ENCODE assay signal across 13 cellular contexts in the genomic region with DNA sequence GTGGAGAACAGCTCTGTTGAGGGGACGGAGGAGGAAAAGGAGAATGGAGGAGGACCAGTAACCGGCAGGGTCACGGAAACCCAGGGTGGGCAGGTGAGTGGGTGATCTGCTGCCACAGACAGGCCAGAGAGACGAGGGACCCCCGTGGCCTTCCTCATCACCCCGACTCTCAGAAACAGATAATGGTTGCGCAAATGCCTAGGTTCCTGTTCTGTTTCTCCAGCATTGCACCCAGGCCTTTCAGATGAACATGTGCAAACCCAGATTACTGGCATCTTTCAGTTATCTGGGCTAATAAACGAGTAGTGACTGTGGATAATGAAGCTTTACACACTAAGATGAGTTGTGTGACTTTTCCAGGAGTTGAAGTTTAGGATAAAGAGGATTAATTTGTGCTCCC. TPM values are rescaled to one million over a fixed set of nuclear protein-coding genes. Genes with fewer than 3 reads are reported as not detected.
DNase-seq lines count a peak whose midpoint lies in the region; ATAC-seq and TF ChIP-seq lines count a peak whose summit lies in the region.
"Had no signal": no experiment of that assay in that cellular context is flagged by ENCODE, and none has a peak within 500 bp of the region (broad histone marks: within the 10 kb centered on the region; RNA-seq: fewer than 3 reads in every experiment).

No MANE protein-coding gene starts in this region.

- CTCF ChIA-PET in RWPE1 (lab: Yijun Ruan, JAX) = interaction anchor here (0.5 kb wide), 1 partner anchor 90 kb away, joined by 3 read pairs; no protein-coding TSS in a partner anchor

- H3K36me3 Mint-ChIP-seq in activated naive CD4-positive, alpha-beta T cell treated with anti-CD3 and anti-CD28 coated beads, Interleukin-2, amount 50 U/mL, for 24 hours = peaks cover 6% of the 10 kb centered on the region
- peaks cover 26% of the 10 kb centered on the region for H3K36me3 Mint-ChIP-seq in brain

- TF ChIP-seq CTCF in OCI-LY1 (IDR thresholded peaks at IDR 0.05; ENCODE audit: low read length) (no peak), brain (conservative IDR thresholded peaks at IDR 0.05) (no peak), psoas muscle (IDR thresholded peaks at IDR 0.05) (no peak), RWPE1 (conservative IDR thresholded peaks at IDR 0.05; ENCODE audit: low read depth) (no peak)

- peaks cover 4% of the 10 kb centered on the region; the same call in 1 of the 2 replicates for H3K79me2 ChIP-seq in OCI-LY1 (ENCODE audit: insufficient read depth, low read length)

- ATAC-seq in psoas muscle (no peak), GM19452 (IDR thresholded peaks at IDR 0.05; ENCODE audit: unreplicated experiment) (no peak)
- ATAC-seq: heart left ventricle, left colon had no signal

- H3K4me3 ChIP-seq in OCI-LY1 (ENCODE audit: low read depth, low read length, poor library complexity, severe bottlenecking) (no peak overlapping the region), psoas muscle (no peak overlapping the region)
- H3K4me3 ChIP-seq: heart left ventricle had no signal

- H3K4me2 ChIP-seq in OCI-LY1 (ENCODE audit: low read length) = no peak overlapping the region; the same call in 1 of the 2 replicates

- peaks cover 83% of the 10 kb centered on the region for H3K4me1 Mint-ChIP-seq in activated naive CD4-positive, alpha-beta T cell treated with anti-CD3 and anti-CD28 coated beads, Interleukin-2, amount 50 U/mL, for 24 hours
- H3K4me1 Mint-ChIP-seq in brain = peaks cover 57% of the 10 kb centered on the region

- H3K36me3 ChIP-seq in OCI-LY1 (ENCODE audit: insufficient read depth, low read length) = no peaks in the 10 kb centered on the region; the same call in 1 of the 2 replicates
- H3K36me3 ChIP-seq in psoas muscle (ENCODE audit: insufficient read depth in 1 of 2, low read depth in 1 of 2) = no peaks in the 10 kb centered on the region
- H3K36me3 ChIP-seq: brain microvascular endothelial cell, heart left ventricle had no signal

- H3K9me3 ChIP-seq in OCI-LY1 (ENCODE audit: low read length) = 0 out of 2 replicates have a peak, but pooled peaks cover 7% of the 10 kb centered on the region
- no peaks in the 10 kb centered on the region for H3K9me3 ChIP-seq in psoas muscle

- DNase-seq in activated naive CD4-positive, alpha-beta T cell treated with Interleukin-2 at 50 U/mL for 16 hours = no peak
- DNase-seq in psoas muscle (no peak), RWPE1 (ENCODE audit: low spot score) (no peak), SW 1271 (lab: John Stamatoyannopoulos, UW) (no peak)
- DNase-seq: brain microvascular endothelial cell, heart left ventricle, left colon, NCI-H748 treated with DMSO at 0.1 percent for 48 hours, small intestine had no signal

- H3F3A ChIP-seq in OCI-LY1 (ENCODE audit: insufficient read depth, low read length) = no peaks in the 10 kb centered on the region

- intact Hi-C loops in psoas muscle (cut with DNase I) = no loop called here

- no peak overlapping the region for H2AFZ ChIP-seq in OCI-LY1 (ENCODE audit: low read length)

- H3K4me1 ChIP-seq in OCI-LY1 (ENCODE audit: insufficient read depth, low read length, severe bottlenecking) (peaks cover 46% of the 10 kb centered on the region), psoas muscle (peaks cover 22% of the 10 kb centered on the region)

- H3K27ac ChIP-seq in OCI-LY1 (ENCODE audit: low read depth, low read length, poor library complexity, severe bottlenecking) = peak overlapping the region; percentile 93
- H3K27ac ChIP-seq in psoas muscle = no peak overlapping the region
- no peak overlapping the region for H3K27ac ChIP-seq in RWPE1
- H3K27ac ChIP-seq: brain microvascular endothelial cell had no signal

- H3K27ac Mint-ChIP-seq in activated naive CD4-positive, alpha-beta T cell treated with anti-CD3 and anti-CD28 coated beads, Interleukin-2, amount 50 U/mL, for 24 hours = peak overlapping the region; percentile 91
- H3K27ac Mint-ChIP-seq in brain = peak overlapping the region in 3 of 5 experiments; percentile 45 to 84 (median 84)

- H3K9me2 ChIP-seq in OCI-LY1 (ENCODE audit: low read depth, low read length) = no peaks in the 10 kb centered on the region

- H3K9me3 Mint-ChIP-seq in activated naive CD4-positive, alpha-beta T cell treated with anti-CD3 and anti-CD28 coated beads, Interleukin-2, amount 50 U/mL, for 24 hours = no peaks in the 10 kb centered on the region
- peaks cover 0 to 16% (median 9%) of the 10 kb centered on the region in 5 experiments for H3K9me3 Mint-ChIP-seq in brain

- H4K20me1 ChIP-seq in OCI-LY1 (ENCODE audit: insufficient read depth, low read length) = no peaks in the 10 kb centered on the region

- H3K27me3 ChIP-seq in OCI-LY1 (ENCODE audit: insufficient read depth, low read length) (no peaks in the 10 kb centered on the region), psoas muscle (ENCODE audit: insufficient read depth in 3 of 3, low read length in 2 of 3) (no peaks in the 10 kb centered on the region)
- H3K27me3 ChIP-seq: brain microvascular endothelial cell, heart left ventricle had no signal

- no peaks in the 10 kb centered on the region for H3K27me3 Mint-ChIP-seq in activated naive CD4-positive, alpha-beta T cell treated with anti-CD3 and anti-CD28 coated beads, Interleukin-2, amount 50 U/mL, for 24 hours
- no peaks in the 10 kb centered on the region for H3K27me3 Mint-ChIP-seq in brain

- H3K4me3 Mint-ChIP-seq in activated naive CD4-positive, alpha-beta T cell treated with anti-CD3 and anti-CD28 coated beads, Interleukin-2, amount 50 U/mL, for 24 hours = peak overlapping the region; percentile 57
- H3K4me3 Mint-ChIP-seq in brain = no peak overlapping the region

- H3K9ac ChIP-seq in OCI-LY1 (ENCODE audit: low read length) = no peak overlapping the region; the same call in 1 of the 2 replicates

- 82 to 89% (median 88%) methylated on average over 8 of the region's 8 CpGs for WGBS in psoas muscle, 3 donors

- POLR2A ChIA-PET in RWPE1 (lab: Yijun Ruan, JAX; ENCODE audit: low non-redundant PET) = no interaction called here

RNA-seq across cellular contexts. Expression of a gene that starts 46.5 kb away (rescaled TPM):
- polyA plus RNA-seq in brain (ENCODE audit: insufficient read depth, low read depth, low replicate concordance) (9.4 TPM), psoas muscle (10 to 100 TPM in 1 of 3 donors, 1 to 10 TPM in 1, under 1 TPM in 1; 0.56 to 11.2 (median 1.0) TPM)
- total RNA-seq in psoas muscle = 1 to 10 TPM; 1.7 to 4.8 (median 3.9) TPM
